8 cellular contexts compared by ENCODE assay signal in the genomic region with DNA sequence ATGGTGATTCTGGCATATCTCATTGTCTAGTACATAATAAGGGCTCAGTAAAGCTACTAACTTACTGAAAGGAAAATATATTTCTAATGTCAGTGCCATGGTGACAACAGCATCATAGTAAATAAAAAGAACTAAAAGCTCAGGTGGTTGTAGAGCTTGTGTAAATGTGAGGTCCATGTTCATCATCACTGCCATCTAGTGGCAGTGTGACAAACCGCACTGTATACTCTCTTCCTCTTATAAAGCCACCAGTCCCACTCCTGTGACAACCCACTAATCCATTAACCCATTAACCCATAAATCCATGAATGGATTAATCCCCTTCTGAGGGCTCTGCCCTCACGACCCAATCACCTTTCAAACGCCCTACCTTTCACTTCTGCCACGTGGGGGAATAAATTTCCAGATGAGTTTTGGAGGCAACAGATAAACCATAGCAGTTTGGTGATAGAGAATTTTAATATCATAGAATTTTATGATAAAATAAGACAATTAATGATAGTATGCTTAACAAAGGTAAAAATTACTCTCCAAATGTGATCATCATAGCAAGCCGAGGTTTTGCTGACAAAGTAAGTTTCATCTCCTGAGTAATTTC.
DNase-seq lines count a peak whose midpoint lies in the region; ATAC-seq and TF ChIP-seq lines count a peak whose summit lies in the region.

No MANE protein-coding gene starts in this region.

- no peaks in the 10 kb centered on the region for H3K4me1 Mint-ChIP-seq in activated CD8-positive, alpha-beta memory T cell treated with anti-CD3 and anti-CD28 coated beads, Interleukin-2, amount 10 ng/mL, durations not matched to agents 7 days and 5 days

- WGBS in ovary, 3 donors, result 9 to 13% (median 13%) methylated on average over 5 of the region's 5 CpGs

- H3K36me3 ChIP-seq in ovary, result no peaks in the 10 kb centered on the region

- no peak overlapping the region for H3K4me3 Mint-ChIP-seq in activated CD8-positive, alpha-beta memory T cell treated with anti-CD3 and anti-CD28 coated beads, Interleukin-2, amount 10 ng/mL, durations not matched to agents 7 days and 5 days

- H3K4me3 ChIP-seq in ovary, result no peak overlapping the region

- DNase-seq in DMS153 (lab: John Stamatoyannopoulos, UW) (peak; percentile 1), NCI-H524 treated with DMSO at 0.1 percent for 48 hours (lab: John Stamatoyannopoulos, UW) (peak; percentile 77), foreskin melanocyte (peak; percentile 26), ovary (peak in 4 of 5 donors; percentile 19 to 51 (median 32)), T-helper 9 cell (no peak)
- DNase-seq in activated CD8-positive, alpha-beta memory T cell treated with anti-CD3 and anti-CD28 coated beads, Interleukin-2, amount 10 ng/mL, durations not matched to agents 7 days and 5 days, result peak; percentile 45

- no peaks in the 10 kb centered on the region for H3K36me3 Mint-ChIP-seq in activated CD8-positive, alpha-beta memory T cell treated with anti-CD3 and anti-CD28 coated beads, Interleukin-2, amount 10 ng/mL, durations not matched to agents 7 days and 5 days

- TF ChIP-seq EP300 in ovary (IDR thresholded peaks at IDR 0.05), result no peak

- ATAC-seq in GM19324 (IDR thresholded peaks at IDR 0.05; ENCODE audit: low FRiP score, unreplicated experiment) (peak; percentile 86), HG03196 (IDR thresholded peaks at IDR 0.05; ENCODE audit: unreplicated experiment) (peak; percentile 89)
- ATAC-seq in activated CD8-positive, alpha-beta memory T cell treated with anti-CD3 and anti-CD28 coated beads, Interleukin-2, amount 10 ng/mL, durations not matched to agents 7 days and 5 days, result peak; percentile 51

- no peaks in the 10 kb centered on the region for H3K4me1 ChIP-seq in ovary (ENCODE audit: insufficient read depth)

- peak; percentile 46 to 70 (median 64) for TF ChIP-seq CTCF in ovary (IDR thresholded peaks at IDR 0.05)

- no peak overlapping the region for H3K27ac ChIP-seq in ovary

- no peaks in the 10 kb centered on the region for H3K9me3 ChIP-seq in ovary

- no peak for TF ChIP-seq POLR2A in ovary (IDR thresholded peaks at IDR 0.05)

- no peak overlapping the region for H3K27ac Mint-ChIP-seq in activated CD8-positive, alpha-beta memory T cell treated with anti-CD3 and anti-CD28 coated beads, Interleukin-2, amount 10 ng/mL, durations not matched to agents 7 days and 5 days

- H3K27me3 Mint-ChIP-seq in activated CD8-positive, alpha-beta memory T cell treated with anti-CD3 and anti-CD28 coated beads, Interleukin-2, amount 10 ng/mL, durations not matched to agents 7 days and 5 days, result peaks cover 5% of the 10 kb centered on the region

- CTCF ChIA-PET in activated CD8-positive, alpha-beta memory T cell treated with anti-CD3 and anti-CD28 coated beads, Interleukin-2, amount 10 ng/mL, durations not matched to agents 7 days and 5 days (lab: Charles Lee), result interaction anchor here (0.6 to 0.9 kb wide), 2 partner anchors 12 to 379 kb away, joined by 3 to 4 read pairs; no protein-coding TSS in a partner anchor

- no peaks in the 10 kb centered on the region for H3K27me3 ChIP-seq in ovary

- intact Hi-C loops in ovary (cut with DNase I), result loop anchor here in 1 of 4 donors (10.0 kb wide), 1 partner anchor 216 kb away; no protein-coding TSS in a partner anchor

- H3K9me3 Mint-ChIP-seq in activated CD8-positive, alpha-beta memory T cell treated with anti-CD3 and anti-CD28 coated beads, Interleukin-2, amount 10 ng/mL, durations not matched to agents 7 days and 5 days (ENCODE audit: low read depth), result no peaks in the 10 kb centered on the region
